Comparison of ENCODE assay signal across 18 cellular contexts in the genomic region with DNA sequence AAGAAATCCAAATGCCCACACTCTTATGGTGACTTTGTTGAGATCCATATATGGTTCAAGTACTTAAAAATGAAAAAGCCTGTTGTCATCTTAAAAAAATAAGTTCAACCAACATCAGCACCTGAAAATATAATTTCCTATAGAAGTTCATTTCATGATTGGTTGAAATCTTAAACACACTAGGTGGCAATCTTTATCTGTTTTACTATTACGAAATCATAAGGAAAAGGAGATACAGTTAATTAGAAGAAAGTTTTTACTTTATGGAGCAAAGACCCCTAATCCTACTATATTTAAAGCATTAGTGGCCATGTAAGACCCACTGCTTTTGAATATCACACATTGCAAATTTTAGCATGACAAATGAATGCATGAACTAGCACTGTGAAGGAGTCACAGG.
"Had no signal": no experiment of that assay in that cellular context is flagged by ENCODE, and none has a peak within 500 bp of the region (broad histone marks: within the 10 kb centered on the region; RNA-seq: fewer than 3 reads in every experiment).

No MANE protein-coding gene starts in this region.

- H3K4me1 ChIP-seq: colonic mucosa, heart left ventricle, uterus had no signal

- H3K27me3 ChIP-seq: colonic mucosa, heart left ventricle, left lung, transverse colon, uterus had no signal

- H3K36me3 Mint-ChIP-seq: activated naive CD8-positive, alpha-beta T cell treated with anti-CD3 and anti-CD28 coated beads for 36 hours; naive B cell had no signal

- ATAC-seq: activated CD4-positive, CD25-positive, alpha-beta regulatory T cell treated with anti-CD3 and anti-CD28 coated beads, Interleukin-2, amount 50 U/mL, for 24 hours; heart left ventricle; left lung; stimulated activated naive CD8-positive, alpha-beta T cell treated with anti-CD3 and anti-CD28 coated beads, Interleukin-15, Interleukin-2, amounts not matched to agents 100 U/mL and 50 U/mL, for 24 hours had no signal

- H3K9me3 Mint-ChIP-seq: activated naive CD8-positive, alpha-beta T cell treated with anti-CD3 and anti-CD28 coated beads for 36 hours; activated T-helper 1 cell treated with anti-CD3 and anti-CD28 coated beads, Interleukin-12 subunit alpha, Interleukin-12 subunit beta, Interleukin-2, Interleukin-4 antibody, amounts not matched to agents 30 ng/mL and 10 ng/mL and 1 ng/mL, durations not matched to agents 14 hours and 24 hours and 36 hours had no signal

- DNase-seq: activated CD4-positive, alpha-beta T cell treated with anti-CD3 and anti-CD28 coated beads, Interleukin-2, amount 50 U/mL, for 1 hour; activated naive CD4-positive, alpha-beta T cell; activated naive CD8-positive, alpha-beta T cell treated with anti-CD3 and anti-CD28 coated beads for 36 hours; amniotic stem cell; central memory CD4-positive, alpha-beta T cell; colonic mucosa; endodermal cell; heart left ventricle; left lung; naive B cell; stimulated activated CD4-positive, alpha-beta T cell treated with anti-CD3 and anti-CD28 coated beads, Interleukin-12 subunit alpha, Interleukin-12 subunit beta, amount 100 ng/mL, for 4 hours; stimulated activated CD4-positive, alpha-beta T cell treated with anti-CD3 and anti-CD28 coated beads, Interleukin-1b, Interleukin-23, amount 100 ng/mL, for 48 hours; stimulated activated CD8-positive, alpha-beta memory T cell treated with anti-CD3 and anti-CD28 coated beads, Interleukin-4, amount 100 ng/mL, for 48 hours; stimulated activated naive CD8-positive, alpha-beta T cell treated with anti-CD3 and anti-CD28 coated beads, Interleukin-15, Interleukin-2, amounts not matched to agents 100 U/mL and 50 U/mL, for 24 hours; transverse colon; uterus had no signal

- H3K4me3 ChIP-seq: colonic mucosa, heart left ventricle, left lung, transverse colon, uterus had no signal

- H3K4me1 Mint-ChIP-seq: endodermal cell, naive B cell had no signal

- H3K27me3 Mint-ChIP-seq: activated naive CD8-positive, alpha-beta T cell treated with anti-CD3 and anti-CD28 coated beads for 36 hours; naive B cell had no signal

- H3K27ac ChIP-seq: colonic mucosa, left lung, uterus had no signal

- H3K4me3 Mint-ChIP-seq: activated naive CD8-positive, alpha-beta T cell treated with anti-CD3 and anti-CD28 coated beads for 36 hours; activated T-helper 1 cell treated with anti-CD3 and anti-CD28 coated beads, Interleukin-12 subunit alpha, Interleukin-12 subunit beta, Interleukin-2, Interleukin-4 antibody, amounts not matched to agents 30 ng/mL and 10 ng/mL and 1 ng/mL, durations not matched to agents 14 hours and 24 hours and 36 hours; endodermal cell; naive B cell had no signal

- H3K36me3 ChIP-seq: colonic mucosa, heart left ventricle, left lung, transverse colon, uterus had no signal

- H3K9me3 ChIP-seq: colonic mucosa, heart left ventricle, left lung, transverse colon, uterus had no signal

- H3K27ac Mint-ChIP-seq: activated naive CD8-positive, alpha-beta T cell treated with anti-CD3 and anti-CD28 coated beads for 36 hours; activated T-helper 1 cell treated with anti-CD3 and anti-CD28 coated beads, Interleukin-12 subunit alpha, Interleukin-12 subunit beta, Interleukin-2, Interleukin-4 antibody, amounts not matched to agents 30 ng/mL and 10 ng/mL and 1 ng/mL, durations not matched to agents 14 hours and 24 hours and 36 hours; endodermal cell had no signal
